1 cellular context compared by ENCODE assay signal in genomic region chrX:38304010-38304409, GRCh38.
TF ChIP-seq lines count a peak whose summit lies in the region.

No MANE protein-coding gene starts in this region.

TF ChIP-seq in GM23338, 12 proteins besides CTCF, POLR2A, EP300 and RAD21 (continued from another document):
- TF ChIP-seq, protein P1, sequence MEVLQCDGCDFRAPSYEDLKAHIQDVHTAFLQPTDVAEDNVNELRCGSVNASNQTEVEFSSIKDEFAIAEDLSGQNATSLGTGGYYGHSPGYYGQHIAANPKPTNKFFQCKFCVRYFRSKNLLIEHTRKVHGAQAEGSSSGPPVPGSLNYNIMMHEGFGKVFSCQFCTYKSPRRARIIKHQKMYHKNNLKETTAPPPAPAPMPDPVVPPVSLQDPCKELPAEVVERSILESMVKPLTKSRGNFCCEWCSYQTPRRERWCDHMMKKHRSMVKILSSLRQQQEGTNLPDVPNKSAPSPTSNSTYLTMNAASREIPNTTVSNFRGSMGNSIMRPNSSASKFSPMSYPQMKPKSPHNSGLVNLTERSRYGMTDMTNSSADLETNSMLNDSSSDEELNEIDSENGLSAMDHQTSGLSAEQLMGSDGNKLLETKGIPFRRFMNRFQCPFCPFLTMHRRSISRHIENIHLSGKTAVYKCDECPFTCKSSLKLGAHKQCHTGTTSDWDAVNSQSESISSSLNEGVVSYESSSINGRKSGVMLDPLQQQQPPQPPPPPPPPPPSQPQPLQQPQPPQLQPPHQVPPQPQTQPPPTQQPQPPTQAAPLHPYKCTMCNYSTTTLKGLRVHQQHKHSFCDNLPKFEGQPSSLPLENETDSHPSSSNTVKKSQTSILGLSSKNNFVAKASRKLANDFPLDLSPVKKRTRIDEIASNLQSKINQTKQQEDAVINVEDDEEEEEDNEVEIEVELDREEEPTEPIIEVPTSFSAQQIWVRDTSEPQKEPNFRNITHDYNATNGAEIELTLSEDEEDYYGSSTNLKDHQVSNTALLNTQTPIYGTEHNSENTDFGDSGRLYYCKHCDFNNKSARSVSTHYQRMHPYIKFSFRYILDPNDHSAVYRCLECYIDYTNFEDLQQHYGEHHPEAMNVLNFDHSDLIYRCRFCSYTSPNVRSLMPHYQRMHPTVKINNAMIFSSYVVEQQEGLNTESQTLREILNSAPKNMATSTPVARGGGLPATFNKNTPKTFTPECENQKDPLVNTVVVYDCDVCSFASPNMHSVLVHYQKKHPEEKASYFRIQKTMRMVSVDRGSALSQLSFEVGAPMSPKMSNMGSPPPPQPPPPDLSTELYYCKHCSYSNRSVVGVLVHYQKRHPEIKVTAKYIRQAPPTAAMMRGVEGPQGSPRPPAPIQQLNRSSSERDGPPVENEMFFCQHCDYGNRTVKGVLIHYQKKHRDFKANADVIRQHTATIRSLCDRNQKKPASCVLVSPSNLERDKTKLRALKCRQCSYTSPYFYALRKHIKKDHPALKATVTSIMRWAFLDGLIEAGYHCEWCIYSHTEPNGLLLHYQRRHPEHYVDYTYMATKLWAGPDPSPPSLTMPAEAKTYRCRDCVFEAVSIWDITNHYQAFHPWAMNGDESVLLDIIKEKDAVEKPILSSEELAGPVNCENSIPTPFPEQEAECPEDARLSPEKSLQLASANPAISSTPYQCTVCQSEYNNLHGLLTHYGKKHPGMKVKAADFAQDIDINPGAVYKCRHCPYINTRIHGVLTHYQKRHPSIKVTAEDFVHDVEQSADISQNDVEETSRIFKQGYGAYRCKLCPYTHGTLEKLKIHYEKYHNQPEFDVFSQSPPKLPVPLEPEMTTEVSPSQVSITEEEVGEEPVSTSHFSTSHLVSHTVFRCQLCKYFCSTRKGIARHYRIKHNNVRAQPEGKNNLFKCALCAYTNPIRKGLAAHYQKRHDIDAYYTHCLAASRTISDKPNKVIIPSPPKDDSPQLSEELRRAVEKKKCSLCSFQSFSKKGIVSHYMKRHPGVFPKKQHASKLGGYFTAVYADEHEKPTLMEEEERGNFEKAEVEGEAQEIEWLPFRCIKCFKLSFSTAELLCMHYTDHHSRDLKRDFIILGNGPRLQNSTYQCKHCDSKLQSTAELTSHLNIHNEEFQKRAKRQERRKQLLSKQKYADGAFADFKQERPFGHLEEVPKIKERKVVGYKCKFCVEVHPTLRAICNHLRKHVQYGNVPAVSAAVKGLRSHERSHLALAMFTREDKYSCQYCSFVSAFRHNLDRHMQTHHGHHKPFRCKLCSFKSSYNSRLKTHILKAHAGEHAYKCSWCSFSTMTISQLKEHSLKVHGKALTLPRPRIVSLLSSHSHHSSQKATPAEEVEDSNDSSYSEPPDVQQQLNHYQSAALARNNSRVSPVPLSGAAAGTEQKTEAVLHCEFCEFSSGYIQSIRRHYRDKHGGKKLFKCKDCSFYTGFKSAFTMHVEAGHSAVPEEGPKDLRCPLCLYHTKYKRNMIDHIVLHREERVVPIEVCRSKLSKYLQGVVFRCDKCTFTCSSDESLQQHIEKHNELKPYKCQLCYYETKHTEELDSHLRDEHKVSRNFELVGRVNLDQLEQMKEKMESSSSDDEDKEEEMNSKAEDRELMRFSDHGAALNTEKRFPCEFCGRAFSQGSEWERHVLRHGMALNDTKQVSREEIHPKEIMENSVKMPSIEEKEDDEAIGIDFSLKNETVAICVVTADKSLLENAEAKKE (CRISPR knock-in tag; IDR thresholded peaks at IDR 0.05) = no peak
- TF ChIP-seq EZH2phosphoT487 (IDR thresholded peaks at IDR 0.05; ENCODE audit: unreplicated experiment) = no peak
TF ChIP-seq in GM23338: peak in this region for 0.
